ENCODE assay signal across 19 cellular contexts in genomic region chr21:46633561-46633960, GRCh38. TPM values are rescaled to one million over a fixed set of nuclear protein-coding genes. Genes with fewer than 3 reads are reported as not detected.
A peak's percentile ranks its signal among the peaks of the same experiment; 100 is the strongest.
DNase-seq lines count a peak whose midpoint lies in the region; ATAC-seq and TF ChIP-seq lines count a peak whose summit lies in the region.
"Had no signal": no experiment of that assay in that cellular context is flagged by ENCODE, and none has a peak within 500 bp of the region (broad histone marks: within the 10 kb centered on the region; RNA-seq: fewer than 3 reads in every experiment).

No MANE protein-coding gene starts in this region.

- POLR2A ChIA-PET in WTC11 (lab: Charles Lee): interaction anchor here (1.0 kb wide), 1 partner anchor 166 kb away, joined by 3 read pairs; no protein-coding TSS in a partner anchor

- CTCF ChIA-PET in activated naive CD4-positive, alpha-beta T cell treated with anti-CD3 and anti-CD28 coated beads, Interleukin-2, amount 10 ng/mL, durations not matched to agents 7 days and 5 days (lab: Charles Lee): interaction anchor here (1.1 to 1.4 kb wide), 2 partner anchors 12 to 165 kb away, joined by 3 to 7 read pairs; no protein-coding TSS in a partner anchor
- CTCF ChIA-PET in WTC11 (lab: Charles Lee): interaction anchor here (1.0 to 1.7 kb wide), 2 partner anchors 11 to 28 kb away, joined by 3 to 5 read pairs; no protein-coding TSS in a partner anchor

- DNase-seq in activated naive CD4-positive, alpha-beta T cell treated with anti-CD3 and anti-CD28 coated beads, Interleukin-2, amount 10 ng/mL, durations not matched to agents 7 days and 5 days: peak; percentile 67
- DNase-seq in activated naive CD4-positive, alpha-beta T cell treated with Interleukin-2 at 50 U/mL for 16 hours: no peak
- DNase-seq in WTC11 (ENCODE audit: low spot score): no peak
- DNase-seq in endothelial cell (ENCODE audit: low spot score): no peak
- no peak for DNase-seq in substantia nigra (lab: John Stamatoyannopoulos, UW)
- DNase-seq in COR-L47 (lab: John Stamatoyannopoulos, UW): no peak
- DNase-seq in DMS53 (lab: John Stamatoyannopoulos, UW): no peak
- DNase-seq in NOMO-1 (lab: John Stamatoyannopoulos, UW; ENCODE audit: unreplicated experiment in 2 of 2): no peak
- DNase-seq: lower lobe of right lung; MM.1S; NCI-H2029 treated with DMSO at 0.1 percent for 48 hours; RPMI8226; sigmoid colon; stimulated activated CD4-positive, alpha-beta T cell treated with anti-CD3 and anti-CD28 coated beads, Interleukin-2, amount 100 ng/mL, for 48 hours had no signal

- no peaks in the 10 kb centered on the region for H3K27me3 Mint-ChIP-seq in activated naive CD4-positive, alpha-beta T cell treated with anti-CD3 and anti-CD28 coated beads, Interleukin-2, amount 10 ng/mL, durations not matched to agents 7 days and 5 days
- H3K27me3 Mint-ChIP-seq in WTC11 (ENCODE audit: low read depth) (peaks cover 2% of the 10 kb centered on the region; the same call in 1 of the 2 replicates), endothelial cell (ENCODE audit: unreplicated experiment) (peaks cover 2% of the 10 kb centered on the region)

- no peak for ATAC-seq in WTC11
- ATAC-seq: gastroesophageal sphincter, lower lobe of right lung, upper lobe of right lung had no signal

- H3K4me3 Mint-ChIP-seq in activated naive CD4-positive, alpha-beta T cell treated with anti-CD3 and anti-CD28 coated beads, Interleukin-2, amount 10 ng/mL, durations not matched to agents 7 days and 5 days: peak overlapping the region; percentile 98
- no peak overlapping the region for H3K4me3 Mint-ChIP-seq in WTC11
- no peak overlapping the region for H3K4me3 Mint-ChIP-seq in endothelial cell (ENCODE audit: unreplicated experiment)

- H3K36me3 Mint-ChIP-seq in activated naive CD4-positive, alpha-beta T cell treated with anti-CD3 and anti-CD28 coated beads, Interleukin-2, amount 10 ng/mL, durations not matched to agents 7 days and 5 days: peaks cover 14% of the 10 kb centered on the region
- peaks cover 4% of the 10 kb centered on the region; the same call in 1 of the 2 replicates for H3K36me3 Mint-ChIP-seq in WTC11
- H3K36me3 Mint-ChIP-seq in endothelial cell (ENCODE audit: low read depth, unreplicated experiment): peaks cover 7% of the 10 kb centered on the region

- peak overlapping the region; percentile 98 for H3K27ac ChIP-seq in substantia nigra (ENCODE audit: low read depth, low read length, poor library complexity, severe bottlenecking)
- H3K27ac ChIP-seq: lower lobe of right lung, upper lobe of right lung had no signal

- peak overlapping the region; percentile 91 for H3K27ac Mint-ChIP-seq in activated naive CD4-positive, alpha-beta T cell treated with anti-CD3 and anti-CD28 coated beads, Interleukin-2, amount 10 ng/mL, durations not matched to agents 7 days and 5 days
- H3K27ac Mint-ChIP-seq in WTC11 (peak overlapping the region; percentile 10; the same call in 1 of the 2 replicates), endothelial cell (ENCODE audit: unreplicated experiment) (peak overlapping the region; percentile 97)

- TF ChIP-seq CTCF in WTC11 (IDR thresholded peaks at IDR 0.05) (no peak), endothelial cell (IDR thresholded peaks at IDR 0.05; ENCODE audit: unreplicated experiment) (no peak)

- no peaks in the 10 kb centered on the region for H3K9me3 Mint-ChIP-seq in activated naive CD4-positive, alpha-beta T cell treated with anti-CD3 and anti-CD28 coated beads, Interleukin-2, amount 10 ng/mL, durations not matched to agents 7 days and 5 days
- H3K9me3 Mint-ChIP-seq in WTC11: peaks cover 5% of the 10 kb centered on the region; the same call in 1 of the 2 replicates
- no peaks in the 10 kb centered on the region for H3K9me3 Mint-ChIP-seq in endothelial cell (ENCODE audit: unreplicated experiment)

- H3K4me1 Mint-ChIP-seq in activated naive CD4-positive, alpha-beta T cell treated with anti-CD3 and anti-CD28 coated beads, Interleukin-2, amount 10 ng/mL, durations not matched to agents 7 days and 5 days: peaks cover 66% of the 10 kb centered on the region
- H3K4me1 Mint-ChIP-seq in WTC11: peaks cover 41% of the 10 kb centered on the region
- peaks cover 39% of the 10 kb centered on the region for H3K4me1 Mint-ChIP-seq in endothelial cell (ENCODE audit: unreplicated experiment)

TF ChIP-seq in WTC11, 78 proteins besides CTCF, POLR2A, EP300 and RAD21:
- TF ChIP-seq CREM (CRISPR knock-in tag; IDR thresholded peaks at IDR 0.05) (no peak), USF2 (CRISPR knock-in tag; IDR thresholded peaks at IDR 0.05) (no peak), EMX1 (CRISPR knock-in tag; IDR thresholded peaks at IDR 0.05) (no peak), ELF4 (CRISPR knock-in tag; IDR thresholded peaks at IDR 0.05; ENCODE audit: low read depth) (no peak), TCF7 (CRISPR knock-in tag; IDR thresholded peaks at IDR 0.05; ENCODE audit: low read depth) (no peak), AFF4 (CRISPR knock-in tag; IDR thresholded peaks at IDR 0.05; ENCODE audit: borderline replicate concordance) (no peak), ZNF219 (CRISPR knock-in tag; IDR thresholded peaks at IDR 0.05; ENCODE audit: borderline replicate concordance) (no peak), ETV6 (CRISPR knock-in tag; IDR thresholded peaks at IDR 0.05) (no peak), RELA (CRISPR knock-in tag; IDR thresholded peaks at IDR 0.05; ENCODE audit: borderline replicate concordance) (no peak), NR1H2 (CRISPR knock-in tag; IDR thresholded peaks at IDR 0.05) (no peak), CREB1 (CRISPR knock-in tag; IDR thresholded peaks at IDR 0.05) (no peak), GABPB1 (CRISPR knock-in tag; IDR thresholded peaks at IDR 0.05) (no peak), GRHL2 (CRISPR knock-in tag; IDR thresholded peaks at IDR 0.05; ENCODE audit: insufficient replicate concordance, severe bottlenecking) (no peak), TEAD4 (CRISPR knock-in tag; IDR thresholded peaks at IDR 0.05) (no peak), JAZF1 (CRISPR knock-in tag; IDR thresholded peaks at IDR 0.05) (no peak), ESRRA (CRISPR knock-in tag; IDR thresholded peaks at IDR 0.05; ENCODE audit: borderline replicate concordance) (no peak), ZNF317 (CRISPR knock-in tag; IDR thresholded peaks at IDR 0.05; ENCODE audit: borderline replicate concordance, low read depth) (no peak), ZNF416 (CRISPR knock-in tag; IDR thresholded peaks at IDR 0.05) (no peak)

RNA-seq across cellular contexts. Expression of gene PRMT2, which starts 1.9 kb away (rescaled TPM):
- total RNA-seq in WTC11 (2021) (53.7 to 57.9 TPM (median 56.6 TPM) in 3 replicates), endothelial cell (ENCODE audit: unreplicated experiment) (151 TPM)

RNA-seq across cellular contexts. Expression of gene S100B, which starts 28.7 kb away (rescaled TPM):
- total RNA-seq in WTC11 (2021) (0.34 to 0.46 TPM in 2 of 3 replicates, not detected in the other), endothelial cell (ENCODE audit: unreplicated experiment) (0.54 TPM)
- total RNA-seq: endothelial cell of umbilical vein; HT1080; T-helper 2 cell treated with Interferon-gamma antibody and Interleukin-4, amounts not matched to agents 100 ng/mL and 5 ng/mL, for 36 hours had no signal

Comparison
In these comparisons a context has a peak if more than half of its experiments do, and no peak if none do; other contexts are left out.
1. H3K27ac Mint-ChIP-seq: peak in every context shown above with its lines; median percentile 97 in endothelial cell; 91 in activated naive CD4-positive, alpha-beta T cell treated with anti-CD3 and anti-CD28 coated beads, Interleukin-2, amount 10 ng/mL, durations not matched to agents 7 days and 5 days; 10 in WTC11.